Comparison of ENCODE assay signal across 7 cellular contexts in the genomic region with DNA sequence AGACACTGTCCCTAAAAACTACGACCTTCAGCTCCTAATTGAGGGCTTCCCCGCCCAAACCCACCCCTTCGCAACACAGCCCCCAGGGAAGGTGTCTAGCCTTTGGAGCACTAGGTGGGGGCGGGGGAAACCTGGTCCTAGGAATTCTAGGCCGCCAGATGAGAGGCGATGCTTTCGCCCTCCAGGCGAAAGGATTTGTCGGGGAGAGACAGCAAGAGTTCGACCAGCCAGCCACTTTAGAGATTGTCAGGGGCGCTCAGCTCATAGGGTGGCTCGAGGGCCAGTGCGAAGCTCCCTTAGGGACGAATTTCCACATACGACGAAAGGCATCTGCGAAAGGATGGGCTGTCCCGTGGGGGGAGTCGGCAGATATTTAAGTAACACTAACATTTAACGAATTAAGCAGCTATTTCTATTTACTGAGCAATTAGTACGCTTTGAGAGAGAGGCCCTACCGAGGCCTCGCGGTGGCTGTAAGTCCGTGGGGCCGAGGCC. TPM values are rescaled to one million over a fixed set of nuclear protein-coding genes. Genes with fewer than 3 reads are reported as not detected.
DNase-seq lines count a peak whose midpoint lies in the region; ATAC-seq and TF ChIP-seq lines count a peak whose summit lies in the region.

No MANE protein-coding gene starts in this region.

- H3K27me3 ChIP-seq in SU-DHL-6 (ENCODE audit: low read length) (no peaks in the 10 kb centered on the region), gastroesophageal sphincter (peaks cover 4% of the 10 kb centered on the region)

- H3F3A ChIP-seq in SU-DHL-6 (ENCODE audit: insufficient read depth) = no peaks in the 10 kb centered on the region

- peak overlapping the region; percentile 87 for H3K4me3 Mint-ChIP-seq in stimulated activated memory B cell treated with anti-CD40 and anti-IgM and Interleukin-4, amounts not matched to agents 10 μg/mL and 1 μg/mL and 100 μg/mL, for 72 hours

- H2AFZ ChIP-seq in SU-DHL-6 (ENCODE audit: low read depth, low read length, severe bottlenecking) = peak overlapping the region; percentile 55

- H3K9me3 ChIP-seq in SU-DHL-6 (ENCODE audit: insufficient read depth, low read length) (no peaks in the 10 kb centered on the region), gastroesophageal sphincter (no peaks in the 10 kb centered on the region)

- H3K27ac Mint-ChIP-seq in stimulated activated memory B cell treated with anti-CD40 and anti-IgM and Interleukin-4, amounts not matched to agents 10 μg/mL and 1 μg/mL and 100 μg/mL, for 72 hours = peak overlapping the region; percentile 84

- 0% methylated on average over 1 of the region's 26 CpGs; no CpG with 5 or more reads in 1 of the 2 donors for WGBS in gastroesophageal sphincter (ENCODE audit: low coverage in 1 of 2), 2 donors

- no peak for TF ChIP-seq POLR2A in gastroesophageal sphincter (IDR thresholded peaks at IDR 0.05)

- ATAC-seq in GM21619 (IDR thresholded peaks at IDR 0.05; ENCODE audit: unreplicated experiment) (peak; percentile 2), gastroesophageal sphincter (no peak), GM19035 (IDR thresholded peaks at IDR 0.05; ENCODE audit: unreplicated experiment) (no peak), HG02623 (IDR thresholded peaks at IDR 0.05; ENCODE audit: unreplicated experiment) (no peak)
- ATAC-seq in stimulated activated memory B cell treated with anti-CD40 and anti-IgM and Interleukin-4, amounts not matched to agents 10 μg/mL and 1 μg/mL and 100 μg/mL, for 72 hours = no peak

- H3K9me3 Mint-ChIP-seq in stimulated activated memory B cell treated with anti-CD40 and anti-IgM and Interleukin-4, amounts not matched to agents 10 μg/mL and 1 μg/mL and 100 μg/mL, for 72 hours = no peaks in the 10 kb centered on the region

- H3K4me1 Mint-ChIP-seq in stimulated activated memory B cell treated with anti-CD40 and anti-IgM and Interleukin-4, amounts not matched to agents 10 μg/mL and 1 μg/mL and 100 μg/mL, for 72 hours = peaks cover 19% of the 10 kb centered on the region

- peaks cover 0 to 47% (median 12%) of the 10 kb centered on the region in 3 donors for H3K4me1 ChIP-seq in gastroesophageal sphincter

- H3K36me3 Mint-ChIP-seq in stimulated activated memory B cell treated with anti-CD40 and anti-IgM and Interleukin-4, amounts not matched to agents 10 μg/mL and 1 μg/mL and 100 μg/mL, for 72 hours = no peaks in the 10 kb centered on the region

- TF ChIP-seq CTCF in SU-DHL-6 (IDR thresholded peaks at IDR 0.05; ENCODE audit: insufficient read depth, low read length, poor library complexity, severe bottlenecking) (peak; percentile 59), gastroesophageal sphincter (IDR thresholded peaks at IDR 0.05) (peak in 1 of 4 experiments; percentile 96)

- H3K27me3 Mint-ChIP-seq in stimulated activated memory B cell treated with anti-CD40 and anti-IgM and Interleukin-4, amounts not matched to agents 10 μg/mL and 1 μg/mL and 100 μg/mL, for 72 hours = no peaks in the 10 kb centered on the region

- H3K27ac ChIP-seq in SU-DHL-6 (ENCODE audit: low read depth, low read length) (no peak overlapping the region), gastroesophageal sphincter (peak overlapping the region in 3 of 4 donors; percentile 91 to 96 (median 92))

- no peak for DNase-seq in medulla oblongata (ENCODE audit: extremely low spot score)

- H3K79me2 ChIP-seq in SU-DHL-6 (ENCODE audit: insufficient read depth, low read length) = no peaks in the 10 kb centered on the region

- H3K36me3 ChIP-seq in SU-DHL-6 (ENCODE audit: low read length) (no peaks in the 10 kb centered on the region), gastroesophageal sphincter (no peaks in the 10 kb centered on the region)

- H3K4me3 ChIP-seq in SU-DHL-6 (ENCODE audit: insufficient read depth, low read length, poor library complexity, severe bottlenecking) (peak overlapping the region; percentile 67), gastroesophageal sphincter (peak overlapping the region; percentile 33 to 55)

- peak overlapping the region; percentile 90 for H3K4me2 ChIP-seq in SU-DHL-6 (ENCODE audit: low read depth, low read length, poor library complexity, severe bottlenecking)

- no peaks in the 10 kb centered on the region for H3K9me2 ChIP-seq in SU-DHL-6 (replicated peaks; ENCODE audit: insufficient read depth, low read length)

- H3K9ac ChIP-seq in SU-DHL-6 (ENCODE audit: low read length) = peak overlapping the region; percentile 41

- no peak for TF ChIP-seq EP300 in gastroesophageal sphincter (IDR thresholded peaks at IDR 0.05)

- no peaks in the 10 kb centered on the region for H4K20me1 ChIP-seq in SU-DHL-6 (ENCODE audit: low read depth, low read length)

RNA-seq across cellular contexts. Expression of gene CD248, which starts 5.3 kb away (rescaled TPM):
- total RNA-seq in gastroesophageal sphincter = 10 to 100 TPM; 23.1 to 68.2 (median 27.0) TPM

RNA-seq across cellular contexts. Expression of gene TMEM151A, which starts 19.8 kb away (rescaled TPM):
- total RNA-seq in gastroesophageal sphincter = under 1 TPM in 1 of 4 donors, not detected in 3; 0.66 TPM

RNA-seq across cellular contexts. Expression of gene YIF1A, which starts 22.6 kb away (rescaled TPM):
- total RNA-seq in gastroesophageal sphincter = 10 to 100 TPM; 39.4 to 79.3 (median 64.5) TPM

RNA-seq across cellular contexts. Expression of gene RIN1, which starts 24.7 kb away (rescaled TPM):
- 1 to 10 TPM; 3.8 to 9.3 (median 4.7) TPM for total RNA-seq in gastroesophageal sphincter

RNA-seq across cellular contexts. Expression of gene BRMS1, which starts 33.4 kb away (rescaled TPM):
- 10 to 100 TPM; 26.6 to 44.2 (median 35.5) TPM for total RNA-seq in gastroesophageal sphincter
